In the genomic region with DNA sequence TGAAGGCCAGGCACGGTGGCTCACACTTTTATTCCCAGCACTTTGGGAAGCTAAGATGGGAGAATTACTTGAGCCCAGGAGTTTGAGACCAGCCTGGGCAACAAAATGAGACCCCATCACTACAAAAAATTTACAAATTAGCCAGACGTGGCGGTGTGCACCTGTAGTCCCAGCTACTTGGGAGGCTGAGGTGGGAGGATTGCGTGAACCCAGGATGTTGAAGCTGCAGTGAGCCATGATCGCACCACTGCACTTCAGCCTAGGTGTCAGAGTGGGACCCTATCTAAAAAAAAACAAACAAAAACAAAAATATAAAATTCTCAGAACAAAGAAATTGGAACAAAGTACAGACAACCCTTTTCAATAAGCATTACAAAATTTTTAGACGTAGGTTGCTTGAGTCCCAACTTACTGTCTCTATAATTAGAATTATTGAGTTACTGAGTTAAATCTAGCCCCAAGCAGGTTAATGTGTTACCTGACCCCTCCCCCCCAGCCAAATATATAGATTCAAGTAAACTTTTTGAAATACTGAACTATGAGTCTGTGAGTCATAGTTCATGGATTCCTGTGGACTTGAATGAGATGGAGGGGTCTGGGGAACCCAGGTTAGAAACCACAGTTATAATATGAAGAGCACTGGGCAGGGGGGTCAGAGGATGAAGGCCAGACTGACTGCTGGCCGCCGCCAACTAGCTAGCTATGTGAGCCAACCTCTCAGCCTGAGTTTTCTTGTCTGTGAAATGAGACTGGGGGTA, we compare ENCODE assay signal across 1 cellular context.
TF ChIP-seq lines count a peak whose summit lies in the region.

No MANE protein-coding gene starts in this region.

TF ChIP-seq in A549, 52 proteins besides CTCF, POLR2A, EP300 and RAD21 (continued from another document):
- TF ChIP-seq, protein P1, sequence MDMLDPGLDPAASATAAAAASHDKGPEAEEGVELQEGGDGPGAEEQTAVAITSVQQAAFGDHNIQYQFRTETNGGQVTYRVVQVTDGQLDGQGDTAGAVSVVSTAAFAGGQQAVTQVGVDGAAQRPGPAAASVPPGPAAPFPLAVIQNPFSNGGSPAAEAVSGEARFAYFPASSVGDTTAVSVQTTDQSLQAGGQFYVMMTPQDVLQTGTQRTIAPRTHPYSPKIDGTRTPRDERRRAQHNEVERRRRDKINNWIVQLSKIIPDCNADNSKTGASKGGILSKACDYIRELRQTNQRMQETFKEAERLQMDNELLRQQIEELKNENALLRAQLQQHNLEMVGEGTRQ (IDR thresholded peaks at IDR 0.05), result no peak
- TF ChIP-seq RARB (CRISPR knock-in tag; IDR thresholded peaks at IDR 0.05), result no peak
- TF ChIP-seq, protein P2, sequence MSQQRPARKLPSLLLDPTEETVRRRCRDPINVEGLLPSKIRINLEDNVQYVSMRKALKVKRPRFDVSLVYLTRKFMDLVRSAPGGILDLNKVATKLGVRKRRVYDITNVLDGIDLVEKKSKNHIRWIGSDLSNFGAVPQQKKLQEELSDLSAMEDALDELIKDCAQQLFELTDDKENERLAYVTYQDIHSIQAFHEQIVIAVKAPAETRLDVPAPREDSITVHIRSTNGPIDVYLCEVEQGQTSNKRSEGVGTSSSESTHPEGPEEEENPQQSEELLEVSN (IDR thresholded peaks at IDR 0.05; ENCODE audit: borderline replicate concordance, low read depth), result no peak; the same call in 1 of the 2 replicates
- TF ChIP-seq GATA3 (IDR thresholded peaks at IDR 0.05; ENCODE audit: borderline replicate concordance), result peak; percentile 70
- TF ChIP-seq KDM5A (IDR thresholded peaks at IDR 0.05), result no peak
- peak in 1 of 2 experiments; percentile 61; a peak in 2 of 4 replicates for TF ChIP-seq CEBPB (IDR thresholded peaks at IDR 0.05)
- TF ChIP-seq HOXA7 (CRISPR knock-in tag; IDR thresholded peaks at IDR 0.05), result no peak
- TF ChIP-seq TFCP2L1 (CRISPR knock-in tag; IDR thresholded peaks at IDR 0.05), result no peak
- TF ChIP-seq, protein P3, sequence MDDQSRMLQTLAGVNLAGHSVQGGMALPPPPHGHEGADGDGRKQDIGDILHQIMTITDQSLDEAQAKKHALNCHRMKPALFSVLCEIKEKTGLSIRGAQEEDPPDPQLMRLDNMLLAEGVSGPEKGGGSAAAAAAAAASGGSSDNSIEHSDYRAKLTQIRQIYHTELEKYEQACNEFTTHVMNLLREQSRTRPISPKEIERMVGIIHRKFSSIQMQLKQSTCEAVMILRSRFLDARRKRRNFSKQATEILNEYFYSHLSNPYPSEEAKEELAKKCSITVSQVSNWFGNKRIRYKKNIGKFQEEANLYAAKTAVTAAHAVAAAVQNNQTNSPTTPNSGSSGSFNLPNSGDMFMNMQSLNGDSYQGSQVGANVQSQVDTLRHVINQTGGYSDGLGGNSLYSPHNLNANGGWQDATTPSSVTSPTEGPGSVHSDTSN (IDR thresholded peaks at IDR 0.05), result no peak
